ENCODE assay signal across 9 cellular contexts in the genomic region with DNA sequence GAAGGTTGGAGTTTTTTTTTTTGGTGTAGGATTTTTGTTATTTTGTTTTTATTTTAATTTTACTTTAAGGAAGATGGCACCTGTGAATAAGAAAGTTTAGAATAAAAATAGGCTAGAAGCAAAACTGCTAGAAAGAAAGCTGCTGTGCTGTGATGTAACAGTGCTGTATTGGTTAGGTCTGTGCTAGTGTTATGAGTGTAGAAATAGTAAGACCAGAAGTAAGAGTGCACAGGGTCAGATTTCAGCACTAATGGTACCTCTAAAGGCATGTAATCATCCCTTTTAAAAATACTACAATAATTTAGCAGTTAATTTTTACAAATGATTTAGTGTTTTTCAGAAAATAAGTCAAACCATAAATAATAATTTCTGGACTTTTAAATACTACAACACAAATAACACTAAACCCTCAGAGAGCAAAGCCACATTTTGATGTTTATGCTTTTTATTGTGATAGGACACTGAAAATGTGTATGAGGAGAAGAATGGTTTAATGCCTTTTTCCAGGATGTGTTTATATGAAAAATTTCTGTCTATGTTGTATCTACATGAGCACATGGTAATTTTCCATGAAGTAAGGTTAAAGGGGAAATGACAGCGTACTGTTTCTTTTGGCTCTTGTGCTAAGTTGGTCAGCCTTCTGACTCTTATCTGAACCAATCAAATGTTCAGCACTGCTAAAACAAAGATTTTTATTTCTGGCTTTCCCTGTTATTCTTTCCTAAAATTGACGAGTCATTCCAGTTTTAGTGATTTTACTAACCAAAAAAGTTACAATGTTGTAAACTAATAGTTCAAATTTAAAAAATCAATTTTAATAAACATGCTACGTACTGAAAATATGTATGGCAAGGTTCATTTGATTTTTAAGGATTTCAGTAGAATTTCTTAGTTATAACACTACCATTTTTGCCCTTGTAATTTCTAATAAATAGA.
DNase-seq lines count a peak whose midpoint lies in the region; ATAC-seq and TF ChIP-seq lines count a peak whose summit lies in the region.
"Had no signal": no experiment of that assay in that cellular context is flagged by ENCODE, and none has a peak within 500 bp of the region (broad histone marks: within the 10 kb centered on the region; RNA-seq: fewer than 3 reads in every experiment).

No MANE protein-coding gene starts in this region.

- H3K27me3 ChIP-seq in breast epithelium (no peaks in the 10 kb centered on the region), mammary epithelial cell (ENCODE audit: insufficient read depth, low read length) (no peaks in the 10 kb centered on the region), testis (no peaks in the 10 kb centered on the region)
- H3K27me3 ChIP-seq: neutrophil had no signal

- no peak overlapping the region for H2AFZ ChIP-seq in mammary epithelial cell (ENCODE audit: low read depth, low read length)

- H3K27ac Mint-ChIP-seq in MCF 10A (ENCODE audit: low read depth, unreplicated experiment), result no peak overlapping the region
- H3K27ac Mint-ChIP-seq in stimulated activated naive CD8-positive, alpha-beta T cell treated with anti-CD3 and anti-CD28 coated beads, Interleukin-15, amount 100 ng/mL, for 72 hours, result no peak overlapping the region

- H3K4me2 ChIP-seq in mammary epithelial cell (ENCODE audit: insufficient read depth, low read depth, low read length), result no peak overlapping the region

- CTCF ChIA-PET in MCF 10A (lab: Yijun Ruan, JAX), result interaction anchor here (0.7 kb wide), 1 partner anchor 77 kb away, joined by 3 read pairs; no protein-coding TSS in a partner anchor
- CTCF ChIA-PET in mammary epithelial cell (lab: Charles Lee; ENCODE audit: low non-redundant PET), result no interaction called here

- intact Hi-C loops in MCF 10A (cut with micrococcal nuclease) (no loop called here), breast epithelium (cut with DNase I; ENCODE audit: low total_unique reads) (no loop called here), mammary epithelial cell (cut with micrococcal nuclease) (no loop called here), head of caudate nucleus (cut with DNase I) (no loop called here), testis (cut with DNase I; ENCODE audit: low total_unique reads) (no loop called here)

- peak; percentile 49 for DNase-seq in MCF 10A (ENCODE audit: unreplicated experiment)
- no peak for DNase-seq in breast epithelium (ENCODE audit: low spot score in 2 of 2)
- DNase-seq in mammary epithelial cell, result peak; percentile 6
- DNase-seq in stimulated activated naive CD8-positive, alpha-beta T cell treated with anti-CD3 and anti-CD28 coated beads, Interleukin-15, amount 100 ng/mL, for 72 hours, result no peak
- DNase-seq in head of caudate nucleus, result no peak
- DNase-seq in testis, result no peak
- DNase-seq in stimulated activated CD4-positive, alpha-beta T cell treated with anti-CD3 and anti-CD28 coated beads, Interleukin-15, amount 100 ng/mL, for 24 hours, result no peak

- H3K4me1 Mint-ChIP-seq in MCF 10A (ENCODE audit: insufficient read depth, unreplicated experiment), result peaks cover 17% of the 10 kb centered on the region
- peaks cover 11% of the 10 kb centered on the region for H3K4me1 Mint-ChIP-seq in stimulated activated naive CD8-positive, alpha-beta T cell treated with anti-CD3 and anti-CD28 coated beads, Interleukin-15, amount 100 ng/mL, for 72 hours

- H3K9me3 ChIP-seq in breast epithelium (no peaks in the 10 kb centered on the region), mammary epithelial cell (replicated peaks; ENCODE audit: insufficient read depth, low read length) (no peaks in the 10 kb centered on the region), testis (no peaks in the 10 kb centered on the region)
- H3K9me3 ChIP-seq: neutrophil had no signal

- no peak overlapping the region for H3K9ac ChIP-seq in mammary epithelial cell (ENCODE audit: insufficient read depth, low read length)

- no peaks in the 10 kb centered on the region for H4K20me1 ChIP-seq in mammary epithelial cell (ENCODE audit: insufficient read depth, low read length)

- no peak overlapping the region for H3K4me3 Mint-ChIP-seq in MCF 10A (ENCODE audit: unreplicated experiment)
- no peak overlapping the region for H3K4me3 Mint-ChIP-seq in stimulated activated naive CD8-positive, alpha-beta T cell treated with anti-CD3 and anti-CD28 coated beads, Interleukin-15, amount 100 ng/mL, for 72 hours

- peak; percentile 70 for ATAC-seq in HG03097 (IDR thresholded peaks at IDR 0.05; ENCODE audit: low FRiP score, unreplicated experiment)
- ATAC-seq in stimulated activated naive CD8-positive, alpha-beta T cell treated with anti-CD3 and anti-CD28 coated beads, Interleukin-15, amount 100 ng/mL, for 72 hours, result peak; percentile 83

- TF ChIP-seq CTCF in MCF 10A (IDR thresholded peaks at IDR 0.05; ENCODE audit: unreplicated experiment) (no peak), breast epithelium (IDR thresholded peaks at IDR 0.05) (no peak), mammary epithelial cell (conservative IDR thresholded peaks at IDR 0.05 in 1 of 2, IDR thresholded peaks at IDR 0.05 in 1 of 2; ENCODE audit: extremely low read depth in 1 of 2, insufficient read depth in 1 of 2, low read depth in 1 of 2, low read length in 2 of 2) (no peak), testis (IDR thresholded peaks at IDR 0.05) (no peak)

- dilution Hi-C loops in mammary epithelial cell (cut with HindIII; ENCODE audit: low sequenced_read_pairs), result no loop called here

- H3K27ac ChIP-seq in breast epithelium (no peak overlapping the region), mammary epithelial cell (ENCODE audit: insufficient read depth, low read depth, low read length) (no peak overlapping the region), testis (peak overlapping the region in 1 of 2 donors; percentile 52)
- H3K27ac ChIP-seq: neutrophil had no signal

- peaks cover 6% of the 10 kb centered on the region for H3K36me3 Mint-ChIP-seq in MCF 10A (ENCODE audit: insufficient read depth, unreplicated experiment)

- H3K4me1 ChIP-seq in breast epithelium, result no peaks in the 10 kb centered on the region
- H3K4me1 ChIP-seq in mammary epithelial cell (ENCODE audit: insufficient read depth, low read length), result no peaks in the 10 kb centered on the region
- no peaks in the 10 kb centered on the region for H3K4me1 ChIP-seq in testis

- H3K4me3 ChIP-seq in breast epithelium, result no peak overlapping the region
- no peak overlapping the region for H3K4me3 ChIP-seq in mammary epithelial cell (replicated peaks in 1 of 3; ENCODE audit: insufficient read depth in 1 of 3, low read depth in 2 of 3, low read length in 3 of 3)
- no peak overlapping the region for H3K4me3 ChIP-seq in testis

- BruUV-seq in MCF 10A (replicated peaks; lab: Mats Ljungman, UMichigan) (no TSS peak), mammary epithelial cell (replicated peaks; lab: Mats Ljungman, UMichigan) (no TSS peak)

- in situ Hi-C loops in mammary epithelial cell (cut with MboI; ENCODE audit: low sequenced_read_pairs in 2 of 2), result no loop called here

- 96% methylated on average over 3 of the region's 3 CpGs for WGBS in mammary epithelial cell (ENCODE audit: low coverage, missing lambda C conversion rate)
- 41 to 50% methylated on average over 3 of the region's 3 CpGs for WGBS in testis, 2 donors

- H3K79me2 ChIP-seq in mammary epithelial cell (ENCODE audit: insufficient read depth, low read length), result peaks cover 2% of the 10 kb centered on the region

- no peak for TF ChIP-seq POLR2A in breast epithelium (IDR thresholded peaks at IDR 0.05)
- no peak for TF ChIP-seq POLR2A in testis (IDR thresholded peaks at IDR 0.05)

- H3K36me3 ChIP-seq in breast epithelium (no peaks in the 10 kb centered on the region), mammary epithelial cell (ENCODE audit: insufficient read depth, low read length) (peaks cover 2% of the 10 kb centered on the region), testis (ENCODE audit: low read depth, missing control alignments) (no peaks in the 10 kb centered on the region)
- H3K36me3 ChIP-seq: neutrophil had no signal

- H3K27me3 Mint-ChIP-seq in MCF 10A (ENCODE audit: insufficient read depth, unreplicated experiment), result no peaks in the 10 kb centered on the region
- no peaks in the 10 kb centered on the region for H3K27me3 Mint-ChIP-seq in stimulated activated naive CD8-positive, alpha-beta T cell treated with anti-CD3 and anti-CD28 coated beads, Interleukin-15, amount 100 ng/mL, for 72 hours

- POLR2A ChIA-PET in MCF 10A (lab: Yijun Ruan, JAX), result interaction anchor here (0.9 kb wide), 1 partner anchor 22 kb away, joined by 3 read pairs; no protein-coding TSS in a partner anchor

- no peaks in the 10 kb centered on the region for H3K9me3 Mint-ChIP-seq in MCF 10A (ENCODE audit: unreplicated experiment)
- no peaks in the 10 kb centered on the region for H3K9me3 Mint-ChIP-seq in stimulated activated naive CD8-positive, alpha-beta T cell treated with anti-CD3 and anti-CD28 coated beads, Interleukin-15, amount 100 ng/mL, for 72 hours

Comparison
In these comparisons a context has a peak if more than half of its experiments do, and no peak if none do; other contexts are left out.
1. DNase-seq: peak in MCF 10A (single experiment) and mammary epithelial cell (single experiment); none in breast epithelium (0 of 2), stimulated activated naive CD8-positive, alpha-beta T cell treated with anti-CD3 and anti-CD28 coated beads, Interleukin-15, amount 100 ng/mL, for 72 hours (0 of 2), head of caudate nucleus (0 of 42), testis (single experiment) and stimulated activated CD4-positive, alpha-beta T cell treated with anti-CD3 and anti-CD28 coated beads, Interleukin-15, amount 100 ng/mL, for 24 hours (single experiment).